Comparison of ENCODE assay signal across 8 cellular contexts in genomic region chr19:17079710-17080440, GRCh38. TPM values are rescaled to one million over a fixed set of nuclear protein-coding genes. Genes with fewer than 3 reads are reported as not detected.
DNase-seq lines count a peak whose midpoint lies in the region; ATAC-seq and TF ChIP-seq lines count a peak whose summit lies in the region.

No MANE protein-coding gene starts in this region.

- H3K27ac ChIP-seq in liver (ENCODE audit: low read depth in 1 of 2, low read length in 2 of 2): peak overlapping the region; percentile 65 to 71

- H3K36me3 ChIP-seq in liver (ENCODE audit: control insufficient read depth in 4 of 4, insufficient read depth in 3 of 4, low read depth in 1 of 4, low read length in 3 of 4): no peaks in the 10 kb centered on the region

- peak; percentile 14 for TF ChIP-seq CTCF in liver (IDR thresholded peaks at IDR 0.05; ENCODE audit: low read depth, low read length, missing input control)

- ATAC-seq in GM18498 (IDR thresholded peaks at IDR 0.05; ENCODE audit: unreplicated experiment) (peak; percentile 27), HG02840 (IDR thresholded peaks at IDR 0.05; ENCODE audit: low FRiP score, unreplicated experiment) (no peak)

- H3K9me3 ChIP-seq in liver (ENCODE audit: control insufficient read depth in 4 of 4, low read length in 3 of 4): no peaks in the 10 kb centered on the region

- DNase-seq in HT1080 (ENCODE audit: low read depth) (peak; percentile 99), cerebellar cortex (ENCODE audit: low spot score) (peak; percentile 53), NCI-H187 (lab: John Stamatoyannopoulos, UW) (no peak)
- peak; percentile 39 for DNase-seq in activated CD4-positive, alpha-beta T cell treated with anti-CD3 and anti-CD28 coated beads for 1 hour
- peak; percentile 54 for DNase-seq in stimulated activated CD4-positive, alpha-beta T cell treated with anti-CD3 and anti-CD28 coated beads, Interleukin-2, amount 100 ng/mL, for 4 hours (ENCODE audit: low read depth)

- TF ChIP-seq RAD21 in liver (IDR thresholded peaks at IDR 0.05): peak in 1 of 2 donors; percentile 51

- no peak overlapping the region for H3K4me3 ChIP-seq in liver (ENCODE audit: low read depth in 1 of 3, low read length in 3 of 3)

- no peak overlapping the region for H3K9ac ChIP-seq in liver (ENCODE audit: low read depth in 1 of 2, low read length in 2 of 2)

- peaks cover 2 to 34% (median 21%) of the 10 kb centered on the region in 4 donors for H3K4me1 ChIP-seq in liver (ENCODE audit: control insufficient read depth in 4 of 4, insufficient read depth in 4 of 4, low read length in 3 of 4)

- WGBS in liver: 73% methylated on average over 28 of the region's 28 CpGs

- H3K27me3 ChIP-seq in liver (ENCODE audit: control insufficient read depth in 4 of 4, insufficient read depth in 4 of 4, low read length in 3 of 4): no peaks in the 10 kb centered on the region

TF ChIP-seq in liver, 16 proteins besides CTCF, POLR2A, EP300 and RAD21:
- TF ChIP-seq REST (IDR thresholded peaks at IDR 0.05) (no peak), JUND (IDR thresholded peaks at IDR 0.05) (no peak)

RNA-seq across cellular contexts. Expression of gene MYO9B, which starts 4.3 kb away (rescaled TPM):
- 29.3 and 30.8 TPM in 2 replicates for total RNA-seq in HT1080 (2014; rRNA removed; shearing (Covaris generic))
- 20.3 and 21.4 TPM in 2 replicates for polyA plus RNA-seq in HT1080 (2015; cell fraction: cytosol; rRNA removed)
- 78.0 and 82.3 TPM in 2 replicates for polyA plus RNA-seq in HT1080 (2015; cell fraction: nucleus; rRNA removed)
- total RNA-seq in liver: 10 to 100 TPM; 21.5 to 32.5 TPM
- polyA plus RNA-seq in liver: 10 to 100 TPM in 1 of 2 donors, 1 to 10 TPM in 1; 9.1 to 20.5 TPM

RNA-seq across cellular contexts. Expression of gene HAUS8, which starts 4.6 kb away (rescaled TPM):
- 10.1 and 11.1 TPM in 2 replicates for total RNA-seq in HT1080 (2014; rRNA removed; shearing (Covaris generic))
- 10.9 and 14.2 TPM in 2 replicates for polyA plus RNA-seq in HT1080 (2015; cell fraction: cytosol; rRNA removed)
- polyA plus RNA-seq in HT1080 (2015; cell fraction: nucleus; rRNA removed): 15.8 and 21.0 TPM in 2 replicates
- total RNA-seq in liver: 1 to 10 TPM; 3.3 to 5.7 TPM
- 1 to 10 TPM; 3.3 to 4.2 TPM for polyA plus RNA-seq in liver

RNA-seq across cellular contexts. Expression of gene CPAMD8, which starts 53.3 kb away (rescaled TPM):
- not detected in 2 replicates for total RNA-seq in HT1080 (2014; rRNA removed; shearing (Covaris generic))
- polyA plus RNA-seq in HT1080 (2015; cell fraction: cytosol; rRNA removed): not detected in 2 replicates
- polyA plus RNA-seq in HT1080 (2015; cell fraction: nucleus; rRNA removed): not detected in 2 replicates
- total RNA-seq in liver: 1 to 10 TPM; 1.0 to 1.4 TPM
- polyA plus RNA-seq in liver: 1 to 10 TPM in 1 of 2 donors, under 1 TPM in 1; 0.92 to 1.2 TPM

Comparison
In these comparisons a context has a peak if more than half of its experiments do, and no peak if none do; other contexts are left out.
1. DNase-seq: peak in HT1080 (single experiment), activated CD4-positive, alpha-beta T cell treated with anti-CD3 and anti-CD28 coated beads for 1 hour (single experiment), cerebellar cortex (single experiment) and stimulated activated CD4-positive, alpha-beta T cell treated with anti-CD3 and anti-CD28 coated beads, Interleukin-2, amount 100 ng/mL, for 4 hours (single experiment); none in NCI-H187 (0 of 2).